1 cellular context compared by ENCODE assay signal in the genomic region with DNA sequence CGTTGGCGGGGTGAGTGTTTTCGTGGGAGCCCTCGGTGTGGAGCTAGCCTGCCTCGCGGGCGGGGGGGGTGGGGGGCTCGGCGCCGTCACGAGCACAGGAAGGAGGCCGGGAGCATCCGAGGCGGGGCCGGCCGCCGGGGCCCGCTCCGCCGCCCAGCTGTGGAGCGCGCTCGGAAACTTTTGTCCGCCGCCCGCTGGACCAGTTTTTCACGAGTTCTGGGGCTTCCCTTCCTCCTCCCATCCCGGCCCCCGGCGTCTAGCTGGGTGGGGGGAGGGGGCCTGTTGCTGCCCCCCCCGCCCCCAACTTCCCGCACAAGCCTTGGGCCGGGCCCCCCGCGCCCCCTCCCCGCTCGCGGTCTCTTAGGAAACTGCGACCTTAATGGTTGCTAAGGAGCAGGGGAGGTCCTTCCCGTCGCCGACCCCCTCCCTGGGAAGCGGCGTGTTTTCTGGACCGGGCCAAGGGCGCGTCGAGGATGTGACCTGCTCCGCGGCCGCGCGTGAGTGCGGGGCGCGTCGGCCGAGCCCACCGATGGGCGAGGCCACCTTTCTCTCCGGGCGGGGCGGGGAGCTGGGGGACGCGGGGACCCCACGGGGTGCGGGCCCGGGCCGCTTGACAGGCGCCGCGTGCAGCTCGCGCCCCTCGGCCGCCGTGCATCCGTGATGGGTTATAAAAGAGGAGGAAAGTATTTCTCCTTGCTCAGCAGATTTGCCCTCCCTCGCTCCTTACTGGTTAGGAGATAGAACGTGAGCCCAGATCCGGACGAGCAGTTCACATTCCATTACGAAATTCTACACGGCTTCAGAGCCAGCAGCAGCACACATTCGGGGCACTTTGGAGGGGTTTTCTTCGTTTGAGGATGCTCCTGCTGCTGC.
TF ChIP-seq lines count a peak whose summit lies in the region.

No MANE protein-coding gene starts in this region.

TF ChIP-seq in HepG2, 621 proteins besides CTCF, POLR2A, EP300 and RAD21 (continued from another document and continues in another):
- TF ChIP-seq, protein P1, sequence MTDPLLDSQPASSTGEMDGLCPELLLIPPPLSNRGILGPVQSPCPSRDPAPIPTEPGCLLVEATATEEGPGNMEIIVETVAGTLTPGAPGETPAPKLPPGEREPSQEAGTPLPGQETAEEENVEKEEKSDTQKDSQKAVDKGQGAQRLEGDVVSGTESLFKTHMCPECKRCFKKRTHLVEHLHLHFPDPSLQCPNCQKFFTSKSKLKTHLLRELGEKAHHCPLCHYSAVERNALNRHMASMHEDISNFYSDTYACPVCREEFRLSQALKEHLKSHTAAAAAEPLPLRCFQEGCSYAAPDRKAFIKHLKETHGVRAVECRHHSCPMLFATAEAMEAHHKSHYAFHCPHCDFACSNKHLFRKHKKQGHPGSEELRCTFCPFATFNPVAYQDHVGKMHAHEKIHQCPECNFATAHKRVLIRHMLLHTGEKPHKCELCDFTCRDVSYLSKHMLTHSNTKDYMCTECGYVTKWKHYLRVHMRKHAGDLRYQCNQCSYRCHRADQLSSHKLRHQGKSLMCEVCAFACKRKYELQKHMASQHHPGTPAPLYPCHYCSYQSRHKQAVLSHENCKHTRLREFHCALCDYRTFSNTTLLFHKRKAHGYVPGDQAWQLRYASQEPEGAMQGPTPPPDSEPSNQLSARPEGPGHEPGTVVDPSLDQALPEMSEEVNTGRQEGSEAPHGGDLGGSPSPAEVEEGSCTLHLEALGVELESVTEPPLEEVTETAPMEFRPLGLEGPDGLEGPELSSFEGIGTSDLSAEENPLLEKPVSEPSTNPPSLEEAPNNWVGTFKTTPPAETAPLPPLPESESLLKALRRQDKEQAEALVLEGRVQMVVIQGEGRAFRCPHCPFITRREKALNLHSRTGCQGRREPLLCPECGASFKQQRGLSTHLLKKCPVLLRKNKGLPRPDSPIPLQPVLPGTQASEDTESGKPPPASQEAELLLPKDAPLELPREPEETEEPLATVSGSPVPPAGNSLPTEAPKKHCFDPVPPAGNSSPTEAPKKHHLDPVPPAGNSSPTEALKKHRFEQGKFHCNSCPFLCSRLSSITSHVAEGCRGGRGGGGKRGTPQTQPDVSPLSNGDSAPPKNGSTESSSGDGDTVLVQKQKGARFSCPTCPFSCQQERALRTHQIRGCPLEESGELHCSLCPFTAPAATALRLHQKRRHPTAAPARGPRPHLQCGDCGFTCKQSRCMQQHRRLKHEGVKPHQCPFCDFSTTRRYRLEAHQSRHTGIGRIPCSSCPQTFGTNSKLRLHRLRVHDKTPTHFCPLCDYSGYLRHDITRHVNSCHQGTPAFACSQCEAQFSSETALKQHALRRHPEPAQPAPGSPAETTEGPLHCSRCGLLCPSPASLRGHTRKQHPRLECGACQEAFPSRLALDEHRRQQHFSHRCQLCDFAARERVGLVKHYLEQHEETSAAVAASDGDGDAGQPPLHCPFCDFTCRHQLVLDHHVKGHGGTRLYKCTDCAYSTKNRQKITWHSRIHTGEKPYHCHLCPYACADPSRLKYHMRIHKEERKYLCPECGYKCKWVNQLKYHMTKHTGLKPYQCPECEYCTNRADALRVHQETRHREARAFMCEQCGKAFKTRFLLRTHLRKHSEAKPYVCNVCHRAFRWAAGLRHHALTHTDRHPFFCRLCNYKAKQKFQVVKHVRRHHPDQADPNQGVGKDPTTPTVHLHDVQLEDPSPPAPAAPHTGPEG (CRISPR knock-in tag; IDR thresholded peaks at IDR 0.05): 0 out of 2 replicates have a peak, but pooled peaks have one; percentile 50
- TF ChIP-seq, protein P2, sequence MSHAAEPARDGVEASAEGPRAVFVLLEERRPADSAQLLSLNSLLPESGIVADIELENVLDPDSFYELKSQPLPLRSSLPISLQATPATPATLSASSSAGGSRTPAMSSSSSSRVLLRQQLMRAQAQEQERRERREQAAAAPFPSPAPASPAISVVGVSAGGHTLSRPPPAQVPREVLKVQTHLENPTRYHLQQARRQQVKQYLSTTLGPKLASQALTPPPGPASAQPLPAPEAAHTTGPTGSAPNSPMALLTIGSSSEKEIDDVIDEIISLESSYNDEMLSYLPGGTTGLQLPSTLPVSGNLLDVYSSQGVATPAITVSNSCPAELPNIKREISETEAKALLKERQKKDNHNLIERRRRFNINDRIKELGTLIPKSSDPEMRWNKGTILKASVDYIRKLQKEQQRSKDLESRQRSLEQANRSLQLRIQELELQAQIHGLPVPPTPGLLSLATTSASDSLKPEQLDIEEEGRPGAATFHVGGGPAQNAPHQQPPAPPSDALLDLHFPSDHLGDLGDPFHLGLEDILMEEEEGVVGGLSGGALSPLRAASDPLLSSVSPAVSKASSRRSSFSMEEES (CRISPR knock-in tag; IDR thresholded peaks at IDR 0.05): 0 out of 2 replicates have a peak, but pooled peaks have one; percentile 10
- no peak for TF ChIP-seq ZNF781 (CRISPR knock-in tag; IDR thresholded peaks at IDR 0.05; ENCODE audit: borderline replicate concordance, not compliant biosample characterization)
- no peak for TF ChIP-seq ZNF17 (CRISPR knock-in tag; IDR thresholded peaks at IDR 0.05)
- TF ChIP-seq ZNF121 (CRISPR knock-in tag; IDR thresholded peaks at IDR 0.05): no peak
- TF ChIP-seq, protein P3, sequence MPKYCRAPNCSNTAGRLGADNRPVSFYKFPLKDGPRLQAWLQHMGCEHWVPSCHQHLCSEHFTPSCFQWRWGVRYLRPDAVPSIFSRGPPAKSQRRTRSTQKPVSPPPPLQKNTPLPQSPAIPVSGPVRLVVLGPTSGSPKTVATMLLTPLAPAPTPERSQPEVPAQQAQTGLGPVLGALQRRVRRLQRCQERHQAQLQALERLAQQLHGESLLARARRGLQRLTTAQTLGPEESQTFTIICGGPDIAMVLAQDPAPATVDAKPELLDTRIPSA (CRISPR knock-in tag; IDR thresholded peaks at IDR 0.05; ENCODE audit: borderline replicate concordance): no peak
- TF ChIP-seq KDM5A (IDR thresholded peaks at IDR 0.05; ENCODE audit: borderline replicate concordance, low read length): no peak; the same call in 1 of the 2 replicates
- TF ChIP-seq ZKSCAN5 (CRISPR knock-in tag; IDR thresholded peaks at IDR 0.05): no peak
- TF ChIP-seq, protein P4, sequence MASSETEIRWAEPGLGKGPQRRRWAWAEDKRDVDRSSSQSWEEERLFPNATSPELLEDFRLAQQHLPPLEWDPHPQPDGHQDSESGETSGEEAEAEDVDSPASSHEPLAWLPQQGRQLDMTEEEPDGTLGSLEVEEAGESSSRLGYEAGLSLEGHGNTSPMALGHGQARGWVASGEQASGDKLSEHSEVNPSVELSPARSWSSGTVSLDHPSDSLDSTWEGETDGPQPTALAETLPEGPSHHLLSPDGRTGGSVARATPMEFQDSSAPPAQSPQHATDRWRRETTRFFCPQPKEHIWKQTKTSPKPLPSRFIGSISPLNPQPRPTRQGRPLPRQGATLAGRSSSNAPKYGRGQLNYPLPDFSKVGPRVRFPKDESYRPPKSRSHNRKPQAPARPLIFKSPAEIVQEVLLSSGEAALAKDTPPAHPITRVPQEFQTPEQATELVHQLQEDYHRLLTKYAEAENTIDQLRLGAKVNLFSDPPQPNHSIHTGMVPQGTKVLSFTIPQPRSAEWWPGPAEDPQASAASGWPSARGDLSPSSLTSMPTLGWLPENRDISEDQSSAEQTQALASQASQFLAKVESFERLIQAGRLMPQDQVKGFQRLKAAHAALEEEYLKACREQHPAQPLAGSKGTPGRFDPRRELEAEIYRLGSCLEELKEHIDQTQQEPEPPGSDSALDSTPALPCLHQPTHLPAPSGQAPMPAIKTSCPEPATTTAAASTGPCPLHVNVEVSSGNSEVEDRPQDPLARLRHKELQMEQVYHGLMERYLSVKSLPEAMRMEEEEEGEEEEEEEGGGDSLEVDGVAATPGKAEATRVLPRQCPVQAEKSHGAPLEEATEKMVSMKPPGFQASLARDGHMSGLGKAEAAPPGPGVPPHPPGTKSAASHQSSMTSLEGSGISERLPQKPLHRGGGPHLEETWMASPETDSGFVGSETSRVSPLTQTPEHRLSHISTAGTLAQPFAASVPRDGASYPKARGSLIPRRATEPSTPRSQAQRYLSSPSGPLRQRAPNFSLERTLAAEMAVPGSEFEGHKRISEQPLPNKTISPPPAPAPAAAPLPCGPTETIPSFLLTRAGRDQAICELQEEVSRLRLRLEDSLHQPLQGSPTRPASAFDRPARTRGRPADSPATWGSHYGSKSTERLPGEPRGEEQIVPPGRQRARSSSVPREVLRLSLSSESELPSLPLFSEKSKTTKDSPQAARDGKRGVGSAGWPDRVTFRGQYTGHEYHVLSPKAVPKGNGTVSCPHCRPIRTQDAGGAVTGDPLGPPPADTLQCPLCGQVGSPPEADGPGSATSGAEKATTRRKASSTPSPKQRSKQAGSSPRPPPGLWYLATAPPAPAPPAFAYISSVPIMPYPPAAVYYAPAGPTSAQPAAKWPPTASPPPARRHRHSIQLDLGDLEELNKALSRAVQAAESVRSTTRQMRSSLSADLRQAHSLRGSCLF (CRISPR knock-in tag; IDR thresholded peaks at IDR 0.05; ENCODE audit: borderline replicate concordance): 0 out of 2 replicates have a peak, but pooled peaks have one; percentile 48
- no peak for TF ChIP-seq ZSCAN9 (CRISPR knock-in tag; IDR thresholded peaks at IDR 0.05; ENCODE audit: borderline replicate concordance)
- TF ChIP-seq ZNF468 (CRISPR knock-in tag; IDR thresholded peaks at IDR 0.05): no peak
- TF ChIP-seq, protein P5, sequence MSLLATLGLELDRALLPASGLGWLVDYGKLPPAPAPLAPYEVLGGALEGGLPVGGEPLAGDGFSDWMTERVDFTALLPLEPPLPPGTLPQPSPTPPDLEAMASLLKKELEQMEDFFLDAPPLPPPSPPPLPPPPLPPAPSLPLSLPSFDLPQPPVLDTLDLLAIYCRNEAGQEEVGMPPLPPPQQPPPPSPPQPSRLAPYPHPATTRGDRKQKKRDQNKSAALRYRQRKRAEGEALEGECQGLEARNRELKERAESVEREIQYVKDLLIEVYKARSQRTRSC (CRISPR knock-in tag; IDR thresholded peaks at IDR 0.05; ENCODE audit: low read depth): no peak
- TF ChIP-seq, protein P6, sequence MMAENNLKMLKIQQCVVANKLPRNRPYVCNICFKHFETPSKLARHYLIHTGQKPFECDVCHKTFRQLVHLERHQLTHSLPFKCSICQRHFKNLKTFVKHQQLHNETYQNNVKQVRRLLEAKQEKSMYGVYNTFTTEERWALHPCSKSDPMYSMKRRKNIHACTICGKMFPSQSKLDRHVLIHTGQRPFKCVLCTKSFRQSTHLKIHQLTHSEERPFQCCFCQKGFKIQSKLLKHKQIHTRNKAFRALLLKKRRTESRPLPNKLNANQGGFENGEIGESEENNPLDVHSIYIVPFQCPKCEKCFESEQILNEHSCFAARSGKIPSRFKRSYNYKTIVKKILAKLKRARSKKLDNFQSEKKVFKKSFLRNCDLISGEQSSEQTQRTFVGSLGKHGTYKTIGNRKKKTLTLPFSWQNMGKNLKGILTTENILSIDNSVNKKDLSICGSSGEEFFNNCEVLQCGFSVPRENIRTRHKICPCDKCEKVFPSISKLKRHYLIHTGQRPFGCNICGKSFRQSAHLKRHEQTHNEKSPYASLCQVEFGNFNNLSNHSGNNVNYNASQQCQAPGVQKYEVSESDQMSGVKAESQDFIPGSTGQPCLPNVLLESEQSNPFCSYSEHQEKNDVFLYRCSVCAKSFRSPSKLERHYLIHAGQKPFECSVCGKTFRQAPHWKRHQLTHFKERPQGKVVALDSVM (CRISPR knock-in tag; IDR thresholded peaks at IDR 0.05): no peak
- TF ChIP-seq ZC3H4 (CRISPR knock-in tag; IDR thresholded peaks at IDR 0.05; ENCODE audit: borderline replicate concordance): no peak
- TF ChIP-seq, protein P7, sequence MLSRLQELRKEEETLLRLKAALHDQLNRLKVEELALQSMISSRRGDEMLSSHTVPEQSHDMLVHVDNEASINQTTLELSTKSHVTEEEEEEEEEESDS (CRISPR knock-in tag; IDR thresholded peaks at IDR 0.05; ENCODE audit: borderline replicate concordance): no peak
- no peak for TF ChIP-seq SMAD1 (CRISPR knock-in tag; IDR thresholded peaks at IDR 0.05; ENCODE audit: borderline replicate concordance, low read depth)
- TF ChIP-seq EZH2 (conservative IDR thresholded peaks at IDR 0.05; ENCODE audit: low read depth, low read length): no peak
- no peak for TF ChIP-seq RFX1 (IDR thresholded peaks at IDR 0.05)
- no peak for TF ChIP-seq ZNF33A (CRISPR knock-in tag; IDR thresholded peaks at IDR 0.05; ENCODE audit: borderline replicate concordance)
- no peak for TF ChIP-seq ZFP62 (CRISPR knock-in tag; IDR thresholded peaks at IDR 0.05)
- TF ChIP-seq ZMYM4 (CRISPR knock-in tag; IDR thresholded peaks at IDR 0.05): no peak
- TF ChIP-seq POLR2AphosphoS2 (IDR thresholded peaks at IDR 0.05; ENCODE audit: low read depth, low read length): no peak
- TF ChIP-seq ZNF572 (CRISPR knock-in tag; IDR thresholded peaks at IDR 0.05): no peak
- TF ChIP-seq, protein P8, sequence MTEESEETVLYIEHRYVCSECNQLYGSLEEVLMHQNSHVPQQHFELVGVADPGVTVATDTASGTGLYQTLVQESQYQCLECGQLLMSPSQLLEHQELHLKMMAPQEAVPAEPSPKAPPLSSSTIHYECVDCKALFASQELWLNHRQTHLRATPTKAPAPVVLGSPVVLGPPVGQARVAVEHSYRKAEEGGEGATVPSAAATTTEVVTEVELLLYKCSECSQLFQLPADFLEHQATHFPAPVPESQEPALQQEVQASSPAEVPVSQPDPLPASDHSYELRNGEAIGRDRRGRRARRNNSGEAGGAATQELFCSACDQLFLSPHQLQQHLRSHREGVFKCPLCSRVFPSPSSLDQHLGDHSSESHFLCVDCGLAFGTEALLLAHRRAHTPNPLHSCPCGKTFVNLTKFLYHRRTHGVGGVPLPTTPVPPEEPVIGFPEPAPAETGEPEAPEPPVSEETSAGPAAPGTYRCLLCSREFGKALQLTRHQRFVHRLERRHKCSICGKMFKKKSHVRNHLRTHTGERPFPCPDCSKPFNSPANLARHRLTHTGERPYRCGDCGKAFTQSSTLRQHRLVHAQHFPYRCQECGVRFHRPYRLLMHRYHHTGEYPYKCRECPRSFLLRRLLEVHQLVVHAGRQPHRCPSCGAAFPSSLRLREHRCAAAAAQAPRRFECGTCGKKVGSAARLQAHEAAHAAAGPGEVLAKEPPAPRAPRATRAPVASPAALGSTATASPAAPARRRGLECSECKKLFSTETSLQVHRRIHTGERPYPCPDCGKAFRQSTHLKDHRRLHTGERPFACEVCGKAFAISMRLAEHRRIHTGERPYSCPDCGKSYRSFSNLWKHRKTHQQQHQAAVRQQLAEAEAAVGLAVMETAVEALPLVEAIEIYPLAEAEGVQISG (CRISPR knock-in tag; IDR thresholded peaks at IDR 0.05): peak; percentile 43
- TF ChIP-seq ZNF331 (CRISPR knock-in tag; IDR thresholded peaks at IDR 0.05): no peak
- no peak for TF ChIP-seq ZFP36 (IDR thresholded peaks at IDR 0.05; ENCODE audit: borderline replicate concordance, low read depth, low read length, partially characterized antibody)
- no peak for TF ChIP-seq ZNF672 (CRISPR knock-in tag; IDR thresholded peaks at IDR 0.05)
- TF ChIP-seq, protein P9, sequence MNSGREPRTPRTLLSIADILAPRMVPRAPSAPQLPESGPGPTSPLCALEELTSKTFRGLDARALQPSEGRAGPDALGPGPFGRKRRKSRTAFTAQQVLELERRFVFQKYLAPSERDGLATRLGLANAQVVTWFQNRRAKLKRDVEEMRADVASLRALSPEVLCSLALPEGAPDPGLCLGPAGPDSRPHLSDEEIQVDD (CRISPR knock-in tag; IDR thresholded peaks at IDR 0.05; ENCODE audit: borderline replicate concordance): no peak
- no peak for TF ChIP-seq SMYD3 (CRISPR knock-in tag; IDR thresholded peaks at IDR 0.05)
